In the genomic region with DNA sequence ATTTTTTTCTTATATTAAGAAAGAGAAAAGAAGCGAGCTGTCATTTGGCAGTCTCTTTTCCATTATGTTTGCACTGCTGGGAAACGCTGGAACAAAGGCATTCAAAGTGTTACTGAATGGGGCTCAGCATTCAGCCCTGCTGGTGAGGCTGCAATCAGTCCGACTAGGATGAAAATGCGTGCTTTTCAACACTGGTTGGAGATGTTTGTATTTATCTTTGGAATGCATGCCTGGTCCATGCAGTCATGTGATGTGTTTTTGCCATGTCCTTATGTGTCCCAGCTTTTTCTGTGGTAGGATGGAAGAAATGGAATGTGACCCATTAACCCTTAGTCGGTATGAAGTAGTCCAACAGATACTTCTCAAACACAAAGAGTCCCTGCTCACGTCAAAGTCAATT, we compare ENCODE assay signal across 15 cellular contexts.
DNase-seq lines count a peak whose midpoint lies in the region; ATAC-seq and FAIRE-seq lines count a peak whose summit lies in the region.
"Had no signal": no experiment of that assay in that cellular context is flagged by ENCODE, and none has a peak within 500 bp of the region (broad histone marks: within the 10 kb centered on the region; RNA-seq: fewer than 3 reads in every experiment).

No MANE protein-coding gene starts in this region.

- H3K4me1 Mint-ChIP-seq in activated CD8-positive, alpha-beta T cell treated with anti-CD3 and anti-CD28 coated beads, Interleukin-2, amount 10 ng/mL, durations not matched to agents 7 days and 5 days (ENCODE audit: low read depth), result no peaks in the 10 kb centered on the region

- no peaks in the 10 kb centered on the region for H3K27me3 Mint-ChIP-seq in activated CD8-positive, alpha-beta T cell treated with anti-CD3 and anti-CD28 coated beads, Interleukin-2, amount 10 ng/mL, durations not matched to agents 7 days and 5 days (ENCODE audit: low read depth)

- H3K4me3 ChIP-seq in ectodermal cell (ENCODE audit: insufficient read depth, low read depth, low read length), result no peak overlapping the region
- H3K4me3 ChIP-seq: prostate gland had no signal

- H3K27me3 ChIP-seq in ectodermal cell (ENCODE audit: control insufficient read depth, insufficient read depth, low read length, poor library complexity, severe bottlenecking), result no peaks in the 10 kb centered on the region

- ATAC-seq in GM18498 (IDR thresholded peaks at IDR 0.05; ENCODE audit: unreplicated experiment) (no peak), GM21529 (IDR thresholded peaks at IDR 0.05; ENCODE audit: unreplicated experiment) (no peak)
- ATAC-seq in activated CD8-positive, alpha-beta T cell treated with anti-CD3 and anti-CD28 coated beads, Interleukin-2, amount 10 ng/mL, durations not matched to agents 7 days and 5 days, result no peak
- ATAC-seq: activated CD4-positive, CD25-positive, alpha-beta regulatory T cell treated with anti-CD3 and anti-CD28 coated beads, Interleukin-2, amount 50 U/mL, for 24 hours; SK-N-SH treated with all-trans-retinoic acid at 6 μM for 48 hours had no signal

- H3K4me3 Mint-ChIP-seq in activated CD8-positive, alpha-beta T cell treated with anti-CD3 and anti-CD28 coated beads, Interleukin-2, amount 10 ng/mL, durations not matched to agents 7 days and 5 days, result no peak overlapping the region

- H3K27ac Mint-ChIP-seq in activated CD8-positive, alpha-beta T cell treated with anti-CD3 and anti-CD28 coated beads, Interleukin-2, amount 10 ng/mL, durations not matched to agents 7 days and 5 days, result no peak overlapping the region

- H3K36me3 Mint-ChIP-seq in activated CD8-positive, alpha-beta T cell treated with anti-CD3 and anti-CD28 coated beads, Interleukin-2, amount 10 ng/mL, durations not matched to agents 7 days and 5 days (ENCODE audit: low read depth), result no peaks in the 10 kb centered on the region

- H3K27ac ChIP-seq in ectodermal cell (ENCODE audit: insufficient read depth, low read depth, low read length, poor library complexity, severe bottlenecking), result peak overlapping the region; percentile 72
- H3K27ac ChIP-seq: prostate gland had no signal

- no peaks in the 10 kb centered on the region for H3K36me3 ChIP-seq in ectodermal cell (ENCODE audit: control insufficient read depth, insufficient read depth, low read length)
- H3K36me3 ChIP-seq: prostate gland had no signal

- H3K4me1 ChIP-seq in ectodermal cell (ENCODE audit: control insufficient read depth, insufficient read depth, low read length), result peaks cover 28% of the 10 kb centered on the region
- H3K4me1 ChIP-seq: prostate gland had no signal

- peaks cover 9% of the 10 kb centered on the region for H3K9me3 Mint-ChIP-seq in activated CD8-positive, alpha-beta T cell treated with anti-CD3 and anti-CD28 coated beads, Interleukin-2, amount 10 ng/mL, durations not matched to agents 7 days and 5 days (ENCODE audit: insufficient read depth)

- DNase-seq in NCI-H748 (lab: John Stamatoyannopoulos, UW; ENCODE audit: unreplicated experiment) (peak; percentile 15), NCI-H748 treated with DMSO at 0.1 percent for 48 hours (lab: John Stamatoyannopoulos, UW) (no peak), left kidney (ENCODE audit: low read depth, low spot score) (peak; percentile 41), urothelium cell line (ENCODE audit: low spot score) (no peak)
- DNase-seq in activated CD8-positive, alpha-beta T cell treated with anti-CD3 and anti-CD28 coated beads, Interleukin-2, amount 10 ng/mL, durations not matched to agents 7 days and 5 days, result no peak
- DNase-seq: H7, NCI-H526 treated with DMSO at 0.1 percent for 48 hours had no signal

- no peaks in the 10 kb centered on the region for H3K9me3 ChIP-seq in ectodermal cell (ENCODE audit: control insufficient read depth, low read length)
- H3K9me3 ChIP-seq: prostate gland had no signal

- WGBS in ectodermal cell, 2 experiments, result 25 to 32% methylated on average over 6 of the region's 6 CpGs

- POLR2A ChIA-PET in activated CD8-positive, alpha-beta T cell treated with anti-CD3 and anti-CD28 coated beads, Interleukin-2, amount 10 ng/mL, durations not matched to agents 7 days and 5 days (lab: Charles Lee), result no interaction called here

- FAIRE-seq in urothelium cell line (lab: Jason Lieb, UNC), result peak; percentile 80
- FAIRE-seq: endometrium, G401.6 had no signal

- CTCF ChIA-PET in activated CD8-positive, alpha-beta T cell treated with anti-CD3 and anti-CD28 coated beads, Interleukin-2, amount 10 ng/mL, durations not matched to agents 7 days and 5 days (lab: Charles Lee), result no interaction called here

Comparison
In these comparisons a context has a peak if more than half of its experiments do, and no peak if none do; other contexts are left out.
1. DNase-seq: peak in NCI-H748 (single experiment) and left kidney (single experiment); none in NCI-H748 treated with DMSO at 0.1 percent for 48 hours (single experiment), urothelium cell line (single experiment) and activated CD8-positive, alpha-beta T cell treated with anti-CD3 and anti-CD28 coated beads, Interleukin-2, amount 10 ng/mL, durations not matched to agents 7 days and 5 days (single experiment).